Comparison of ENCODE assay signal across 8 cellular contexts in genomic region chr1:179026813-179027664, GRCh38. TPM values are rescaled to one million over a fixed set of nuclear protein-coding genes. Genes with fewer than 3 reads are reported as not detected.
A peak's percentile ranks its signal among the peaks of the same experiment; 100 is the strongest.
DNase-seq lines count a peak whose midpoint lies in the region; ATAC-seq and TF ChIP-seq lines count a peak whose summit lies in the region.

No MANE protein-coding gene starts in this region.

- no peak for TF ChIP-seq EP300 in gastroesophageal sphincter (IDR thresholded peaks at IDR 0.05)

- no peaks in the 10 kb centered on the region for H3K9me3 ChIP-seq in gastroesophageal sphincter

- TF ChIP-seq POLR2A in gastroesophageal sphincter (IDR thresholded peaks at IDR 0.05), result no peak

- WGBS in gastroesophageal sphincter (ENCODE audit: low coverage in 1 of 2), 2 donors, result 25 to 37% methylated on average over 7 to 11 of the region's 11 CpGs

- H3K4me1 ChIP-seq in gastroesophageal sphincter, result peaks cover 0 to 72% (median 13%) of the 10 kb centered on the region in 3 donors

- H3K4me3 ChIP-seq in H7 (ENCODE audit: insufficient read depth, low read depth, low read length) (peak overlapping the region; percentile 98), gastroesophageal sphincter (peak overlapping the region; percentile 74 to 95), skin epidermis (peak overlapping the region; percentile 69 to 99 (median 85))

- H3K27ac ChIP-seq in VCaP (peak overlapping the region; percentile 98), gastroesophageal sphincter (peak overlapping the region; percentile 90 to 99 (median 96)), skin epidermis (peak overlapping the region in 20 of 21 experiments; percentile 78 to 99 (median 92))

- no peak for ATAC-seq in gastroesophageal sphincter
- ATAC-seq in GM21825 (IDR thresholded peaks at IDR 0.05; ENCODE audit: unreplicated experiment), result no peak

- DNase-seq in H7, result peak; percentile 17
- DNase-seq in NCI-H748 treated with DMSO at 0.1 percent for 48 hours (lab: John Stamatoyannopoulos, UW), result no peak
- DNase-seq in NCI-H2107 treated with DMSO at 0.1 percent for 48 hours (lab: John Stamatoyannopoulos, UW; ENCODE audit: unreplicated experiment), result no peak
- no peak for DNase-seq in activated CD4-positive, alpha-beta T cell treated with anti-CD3 and anti-CD28 coated beads, Interleukin-2, amount 50 U/mL, for 1 hour

- H3K27me3 ChIP-seq in H7 (ENCODE audit: control insufficient read depth, insufficient read depth, low read length), result peaks cover 1% of the 10 kb centered on the region; the same call in 1 of the 2 replicates
- no peaks in the 10 kb centered on the region for H3K27me3 ChIP-seq in gastroesophageal sphincter

- no peaks in the 10 kb centered on the region for H3K36me3 ChIP-seq in H7 (replicated peaks; ENCODE audit: control insufficient read depth, insufficient read depth, low read length)
- H3K36me3 ChIP-seq in gastroesophageal sphincter, result no peaks in the 10 kb centered on the region

- TF ChIP-seq CTCF in VCaP (conservative IDR thresholded peaks at IDR 0.05) (no peak), gastroesophageal sphincter (IDR thresholded peaks at IDR 0.05) (no peak)

RNA-seq across cellular contexts. Expression of gene FAM20B, which starts 1.3 kb away (rescaled TPM):
- 34.5 and 43.5 TPM in 2 replicates for total RNA-seq in H7 (2014; rRNA removed; shearing (Covaris generic))
- 10 to 100 TPM; 58.8 to 78.3 (median 76.5) TPM for total RNA-seq in gastroesophageal sphincter

RNA-seq across cellular contexts. Expression of gene TOR3A, which starts 54.8 kb away (rescaled TPM):
- 25.3 and 29.7 TPM in 2 replicates for total RNA-seq in H7 (2014; rRNA removed; shearing (Covaris generic))
- 10 to 100 TPM; 17.8 to 40.5 (median 31.4) TPM for total RNA-seq in gastroesophageal sphincter
